In the genomic region with DNA sequence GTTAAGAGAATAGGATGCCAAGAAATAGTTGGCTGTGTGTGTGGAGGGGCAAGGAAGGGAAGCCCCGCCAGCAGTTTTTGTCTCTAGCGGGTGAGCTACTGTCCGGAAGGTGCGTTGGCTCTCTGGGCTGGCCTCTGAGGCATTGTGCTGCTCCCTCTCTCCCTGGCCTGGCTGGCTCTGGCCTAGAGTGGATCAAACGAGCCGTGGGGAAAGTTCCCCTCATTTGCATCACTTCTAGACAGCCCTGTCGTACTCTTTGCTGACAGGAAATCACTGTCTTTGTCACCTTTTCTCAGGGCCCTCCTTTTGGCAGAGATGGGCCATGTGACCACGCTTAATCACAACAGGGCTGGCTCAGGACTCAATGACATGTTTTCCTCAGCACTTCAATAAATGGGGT, we compare ENCODE assay signal across 9 cellular contexts.
DNase-seq lines count a peak whose midpoint lies in the region; ATAC-seq, FAIRE-seq and TF ChIP-seq lines count a peak whose summit lies in the region.
"Had no signal": no experiment of that assay in that cellular context is flagged by ENCODE, and none has a peak within 500 bp of the region (broad histone marks: within the 10 kb centered on the region; RNA-seq: fewer than 3 reads in every experiment).

No MANE protein-coding gene starts in this region.

- peak overlapping the region; percentile 33 for H3K56ac ChIP-seq in H1 (replicated peaks; ENCODE audit: insufficient read length, low read depth, low read length)

- no peak for TF ChIP-seq CTCF in H1 (IDR thresholded peaks at IDR 0.05; ENCODE audit: control extremely low read depth in 1 of 3, insufficient read depth in 1 of 3, low read depth in 1 of 3, low read length in 3 of 3)

- H2BK15ac ChIP-seq in H1 (ENCODE audit: low read length) = no peak overlapping the region

- no peak overlapping the region for H2BK120ac ChIP-seq in H1 (replicated peaks; ENCODE audit: low read depth, low read length)

- H3K18ac ChIP-seq in H1 (ENCODE audit: extremely low read depth, low read length) = no peak overlapping the region

- H3K27me3 ChIP-seq in ACC112 (ENCODE audit: insufficient read depth, low read length) (no peaks in the 10 kb centered on the region), H1 (replicated peaks in 1 of 4; ENCODE audit: control insufficient read depth in 3 of 4, extremely low read depth in 1 of 4, insufficient read depth in 3 of 4, low read length in 3 of 4) (no peaks in the 10 kb centered on the region)
- no peaks in the 10 kb centered on the region for H3K27me3 ChIP-seq in naive thymus-derived CD4-positive, alpha-beta T cell (ENCODE audit: control insufficient read depth in 2 of 2, insufficient read depth in 2 of 2, low read length in 2 of 2)

- H3K36me3 Mint-ChIP-seq in IgD-negative memory B cell = peaks cover 2% of the 10 kb centered on the region
- H3K36me3 Mint-ChIP-seq in naive thymus-derived CD4-positive, alpha-beta T cell = peaks cover 0 to 8% (median 0%) of the 10 kb centered on the region in 5 donors

- no peak overlapping the region for H3K14ac ChIP-seq in H1 (ENCODE audit: insufficient read length)

- H4K91ac ChIP-seq in H1 (replicated peaks; ENCODE audit: insufficient read length, low read length) = peak overlapping the region; percentile 26

- no peak overlapping the region for H4K5ac ChIP-seq in H1 (ENCODE audit: insufficient read length, low read depth, low read length)

- H3K79me1 ChIP-seq in H1 (ENCODE audit: low read depth, low read length) = no peaks in the 10 kb centered on the region

- TF ChIP-seq POLR2A in H1 (IDR thresholded peaks at IDR 0.05; ENCODE audit: control extremely low read depth in 1 of 2, low read depth in 2 of 2, low read length in 2 of 2) = no peak

- H3K9me3 ChIP-seq in H1 (ENCODE audit: insufficient read depth in 2 of 2, low read depth in 1 of 2, low read length in 1 of 2) = no peaks in the 10 kb centered on the region
- no peaks in the 10 kb centered on the region for H3K9me3 ChIP-seq in naive thymus-derived CD4-positive, alpha-beta T cell (ENCODE audit: control insufficient read depth in 2 of 3, low read length in 3 of 3)
- H3K9me3 ChIP-seq: Caco-2 had no signal

- no peak overlapping the region for H2AK5ac ChIP-seq in H1 (ENCODE audit: low read depth, low read length)

- peak overlapping the region in 2 of 3 donors; percentile 6 to 65 for H3K27ac Mint-ChIP-seq in IgD-negative memory B cell
- H3K27ac Mint-ChIP-seq in naive thymus-derived CD4-positive, alpha-beta T cell = no peak overlapping the region

- H3K9me3 Mint-ChIP-seq in IgD-negative memory B cell = peaks cover 0 to 4% (median 0%) of the 10 kb centered on the region in 3 donors
- H3K9me3 Mint-ChIP-seq in naive thymus-derived CD4-positive, alpha-beta T cell = no peaks in the 10 kb centered on the region

- peak; percentile 77 for ATAC-seq in GM21360 (IDR thresholded peaks at IDR 0.05; ENCODE audit: unreplicated experiment)
- peak; percentile 38 for ATAC-seq in naive thymus-derived CD4-positive, alpha-beta T cell

- H3K9ac ChIP-seq in H1 (replicated peaks in 1 of 4; ENCODE audit: extremely low read depth in 1 of 4, low read depth in 3 of 4, low read length in 3 of 4) = no peak overlapping the region

- TF ChIP-seq RAD21 in H1 (IDR thresholded peaks at IDR 0.05 in 1 of 2, conservative IDR thresholded peaks at IDR 0.05 in 1 of 2; ENCODE audit: low read depth in 2 of 2, low read length in 2 of 2) = no peak

- in situ Hi-C loops in ACHN (cut with HindIII; ENCODE audit: low pct_ligation_motif_present, low pct_unique_long_range_greater_than_20kb, low sequenced_read_pairs) = no loop called here

- FAIRE-seq in H1 (lab: Jason Lieb, UNC) = no peak

- intact Hi-C loops in naive thymus-derived CD4-positive, alpha-beta T cell (cut with micrococcal nuclease) = no loop called here

- H3K4me2 ChIP-seq in H1 (ENCODE audit: insufficient read depth in 1 of 2, low read depth in 2 of 2, low read length in 2 of 2) = no peak overlapping the region

- H2BK12ac ChIP-seq in H1 (ENCODE audit: low read depth, low read length) = 0 out of 2 replicates have a peak overlapping the region, but pooled peaks have one; percentile 45

- H3K79me2 ChIP-seq in ACC112 (ENCODE audit: control insufficient read depth, insufficient read depth, low read length, unreplicated experiment) = no peaks in the 10 kb centered on the region
- no peaks in the 10 kb centered on the region for H3K79me2 ChIP-seq in H1 (ENCODE audit: control insufficient read depth in 1 of 2, insufficient read depth in 2 of 2, low read length in 2 of 2)

- TF ChIP-seq EP300 in H1 (IDR thresholded peaks at IDR 0.05; ENCODE audit: borderline replicate concordance in 1 of 2, low read depth in 2 of 2, low read length in 2 of 2) = no peak

- H2AFZ ChIP-seq in ACC112 (ENCODE audit: low read length, unreplicated experiment) (peak overlapping the region; percentile 82), H1 (ENCODE audit: low read length) (peak overlapping the region; percentile 85)

- H3K4me1 ChIP-seq in ACC112 (ENCODE audit: control insufficient read depth, insufficient read depth, low read length, unreplicated experiment) = peaks cover 24% of the 10 kb centered on the region
- H3K4me1 ChIP-seq in H1 (replicated peaks in 1 of 4; ENCODE audit: control insufficient read depth in 3 of 4, insufficient read depth in 4 of 4, low read length in 3 of 4) = no peaks in the 10 kb centered on the region
- no peaks in the 10 kb centered on the region for H3K4me1 ChIP-seq in naive thymus-derived CD4-positive, alpha-beta T cell (ENCODE audit: control insufficient read depth in 2 of 2, insufficient read depth in 2 of 2, low read length in 2 of 2)
- H3K4me1 ChIP-seq: Caco-2 had no signal

- POLR2A ChIA-PET in H1 (lab: Charles Lee; ENCODE audit: partially characterized antibody) = no interaction called here
- POLR2A ChIA-PET in naive thymus-derived CD4-positive, alpha-beta T cell (lab: Charles Lee) = no interaction called here

- no peak overlapping the region for H2BK20ac ChIP-seq in H1 (ENCODE audit: low read length)

- no peak overlapping the region for H3K23ac ChIP-seq in H1 (ENCODE audit: insufficient read length)

- no peak overlapping the region for H3K4ac ChIP-seq in H1 (replicated peaks; ENCODE audit: insufficient read length, low read depth, low read length)

- DNase-seq in H1 (ENCODE audit: low read depth in 1 of 2, low spot score in 2 of 2) (peak in 1 of 2 experiments; percentile 51), NCI-H2107 (lab: John Stamatoyannopoulos, UW) (no peak), ACHN (no peak), NCI-H2196 treated with DMSO at 0.1 percent for 48 hours (lab: John Stamatoyannopoulos, UW; ENCODE audit: unreplicated experiment) (no peak)
- no peak for DNase-seq in naive thymus-derived CD4-positive, alpha-beta T cell

- peak overlapping the region; percentile 27; the same call in 1 of the 2 replicates for H3K27ac ChIP-seq in ACC112 (ENCODE audit: low read depth, low read length)
- no peak overlapping the region for H3K27ac ChIP-seq in H1 (ENCODE audit: low read depth, low read length)
- H3K27ac ChIP-seq in naive thymus-derived CD4-positive, alpha-beta T cell (ENCODE audit: low read depth, low read length) = no peak overlapping the region

- H3K4me1 Mint-ChIP-seq in IgD-negative memory B cell = peaks cover 0 to 22% (median 12%) of the 10 kb centered on the region in 3 donors
- no peaks in the 10 kb centered on the region for H3K4me1 Mint-ChIP-seq in naive thymus-derived CD4-positive, alpha-beta T cell

- CTCF ChIA-PET in H1 (lab: Charles Lee; ENCODE audit: partially characterized antibody) = interaction anchor here (1.2 kb wide), 1 partner anchor 114 kb away, joined by 3 read pairs; no protein-coding TSS in a partner anchor
- CTCF ChIA-PET in naive thymus-derived CD4-positive, alpha-beta T cell (lab: Charles Lee) = no interaction called here

- H3K4me3 Mint-ChIP-seq in IgD-negative memory B cell = no peak overlapping the region
- no peak overlapping the region for H3K4me3 Mint-ChIP-seq in naive thymus-derived CD4-positive, alpha-beta T cell

- H2BK5ac ChIP-seq in H1 (ENCODE audit: low read depth, low read length) = peak overlapping the region; percentile 54; the same call in 1 of the 2 replicates

- no peaks in the 10 kb centered on the region for H3K36me3 ChIP-seq in ACC112 (ENCODE audit: insufficient read depth, low read length)
- no peaks in the 10 kb centered on the region for H3K36me3 ChIP-seq in H1 (ENCODE audit: control insufficient read depth in 2 of 4, insufficient read depth in 4 of 4, low read length in 3 of 4)
- H3K36me3 ChIP-seq in naive thymus-derived CD4-positive, alpha-beta T cell (ENCODE audit: control insufficient read depth in 2 of 3, insufficient read depth in 3 of 3, low read length in 3 of 3) = no peaks in the 10 kb centered on the region

- 65% methylated on average over 8 of the region's 8 CpGs; no CpG with 5 or more reads in 1 of the 2 experiments for WGBS in H1 (ENCODE audit: extremely low coverage in 1 of 2, insufficient coverage in 1 of 2, insufficient read length in 1 of 2, insufficient replicate concordance in 2 of 2, low coverage in 1 of 2, low lambda C conversion rate in 2 of 2, missing lambda C conversion rate in 1 of 2), 2 experiments

- H4K20me1 ChIP-seq in H1 (replicated peaks in 1 of 2; ENCODE audit: control insufficient read depth in 1 of 2, insufficient read depth in 2 of 2, low read length in 2 of 2) = no peaks in the 10 kb centered on the region

- H3K27me3 Mint-ChIP-seq in IgD-negative memory B cell = no peaks in the 10 kb centered on the region
- H3K27me3 Mint-ChIP-seq in naive thymus-derived CD4-positive, alpha-beta T cell = no peaks in the 10 kb centered on the region

- H3K4me3 ChIP-seq in ACC112 (ENCODE audit: low read depth, low read length) (no peak overlapping the region), H1 (ENCODE audit: extremely low read depth in 1 of 4, insufficient read depth in 2 of 4, low read depth in 3 of 4, low read length in 4 of 4) (no peak overlapping the region)
- H3K4me3 ChIP-seq in naive thymus-derived CD4-positive, alpha-beta T cell (ENCODE audit: low read length) = no peak overlapping the region

- H3K23me2 ChIP-seq in H1 (ENCODE audit: low read depth, low read length) = no peaks in the 10 kb centered on the region

- H4K8ac ChIP-seq in H1 (ENCODE audit: extremely low read depth, insufficient read depth, low read length) = no peak overlapping the region

TF ChIP-seq in H1, 55 proteins besides CTCF, POLR2A, EP300 and RAD21:
- 0 out of 2 replicates have a peak, but pooled peaks have one; percentile 20 for TF ChIP-seq TAF1 (IDR thresholded peaks at IDR 0.05; ENCODE audit: low read depth, low read length)
- no peak for TF ChIP-seq SP2 (IDR thresholded peaks at IDR 0.05; ENCODE audit: low read length)
- no peak for TF ChIP-seq NANOG (IDR thresholded peaks at IDR 0.05; ENCODE audit: insufficient read depth, low read depth, low read length, poor library complexity, severe bottlenecking)
- TF ChIP-seq, protein P1, sequence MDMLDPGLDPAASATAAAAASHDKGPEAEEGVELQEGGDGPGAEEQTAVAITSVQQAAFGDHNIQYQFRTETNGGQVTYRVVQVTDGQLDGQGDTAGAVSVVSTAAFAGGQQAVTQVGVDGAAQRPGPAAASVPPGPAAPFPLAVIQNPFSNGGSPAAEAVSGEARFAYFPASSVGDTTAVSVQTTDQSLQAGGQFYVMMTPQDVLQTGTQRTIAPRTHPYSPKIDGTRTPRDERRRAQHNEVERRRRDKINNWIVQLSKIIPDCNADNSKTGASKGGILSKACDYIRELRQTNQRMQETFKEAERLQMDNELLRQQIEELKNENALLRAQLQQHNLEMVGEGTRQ (IDR thresholded peaks at IDR 0.05; ENCODE audit: low read length) = peak; percentile 55

Comparison
In these comparisons a context has a peak if more than half of its experiments do, and no peak if none do; other contexts are left out.
1. H3K27ac Mint-ChIP-seq: peak in IgD-negative memory B cell (2 of 3); none in naive thymus-derived CD4-positive, alpha-beta T cell (0 of 9).